Comparison of ENCODE assay signal across 21 cellular contexts in genomic region chr15:70411464-70411863, GRCh38.
DNase-seq lines count a peak whose midpoint lies in the region; ATAC-seq and TF ChIP-seq lines count a peak whose summit lies in the region.
"Had no signal": no experiment of that assay in that cellular context is flagged by ENCODE, and none has a peak within 500 bp of the region (broad histone marks: within the 10 kb centered on the region; RNA-seq: fewer than 3 reads in every experiment).

No MANE protein-coding gene starts in this region.

- ATAC-seq in Panc1: no peak
- ATAC-seq in mucosa of descending colon: peak; percentile 12
- ATAC-seq in effector memory CD8-positive, alpha-beta T cell (replicated peaks): no peak

- H3K4me3 ChIP-seq in Panc1 (ENCODE audit: low read depth in 2 of 2, low read length in 2 of 2) (no peak overlapping the region), mucosa of descending colon (no peak overlapping the region), coronary artery (no peak overlapping the region)
- H3K4me3 ChIP-seq: Peyer's patch, SJCRH30 had no signal

- no peak overlapping the region for H3K27ac Mint-ChIP-seq in effector memory CD8-positive, alpha-beta T cell
- H3K27ac Mint-ChIP-seq: CD4-positive, CD25-positive, alpha-beta regulatory T cell; IgD-negative memory B cell had no signal

- no peak for DNase-seq in Panc1 (ENCODE audit: low read depth, low spot score)
- DNase-seq in kidney glomerular epithelial cell (lab: John Stamatoyannopoulos, UW): peak; percentile 16
- DNase-seq in mucosa of descending colon: no peak
- no peak for DNase-seq in coronary artery (ENCODE audit: low spot score)
- no peak for DNase-seq in SHP77 (lab: John Stamatoyannopoulos, UW)
- no peak for DNase-seq in effector memory CD8-positive, alpha-beta T cell
- DNase-seq in MV-4-11 (lab: John Stamatoyannopoulos, UW): no peak
- DNase-seq: Caco-2; CD4-positive, CD25-positive, alpha-beta regulatory T cell; DMS153; GDM1; NCI-H1105 treated with DMSO at 0.1 percent for 48 hours; NCI-H1694; NCI-H2081; NCI-H2171; NCI-H345; NCI-H524 treated with DMSO at 0.1 percent for 48 hours; NCI-H82; Peyer's patch; SJCRH30 had no signal

- peaks cover 16% of the 10 kb centered on the region for H3K4me1 ChIP-seq in Panc1 (ENCODE audit: control insufficient read depth, insufficient read depth, low read length)
- H3K4me1 ChIP-seq in mucosa of descending colon (ENCODE audit: low read depth): peaks cover 4% of the 10 kb centered on the region

- in situ Hi-C loops in Panc1 (cut with HindIII; ENCODE audit: low pct_unique_long_range_greater_than_20kb, low sequenced_read_pairs): no loop called here

- 0 out of 2 replicates have a peak, but pooled peaks cover 6% of the 10 kb centered on the region for H3K9me3 ChIP-seq in Panc1 (ENCODE audit: control insufficient read depth, insufficient read depth, low read depth, low read length)
- H3K9me3 ChIP-seq in mucosa of descending colon: no peaks in the 10 kb centered on the region
- H3K9me3 ChIP-seq: SJCRH30 had no signal

- H3K36me3 ChIP-seq in Panc1 (ENCODE audit: control insufficient read depth, insufficient read depth, low read length) (no peaks in the 10 kb centered on the region), mucosa of descending colon (ENCODE audit: low read depth) (no peaks in the 10 kb centered on the region)
- H3K36me3 ChIP-seq: Peyer's patch, SJCRH30 had no signal

- peaks cover 14 to 34% of the 10 kb centered on the region in 2 donors for H3K27me3 Mint-ChIP-seq in effector memory CD8-positive, alpha-beta T cell

- H3K4me1 Mint-ChIP-seq in effector memory CD8-positive, alpha-beta T cell (ENCODE audit: low read depth in 2 of 2): peaks cover 0 to 2% of the 10 kb centered on the region in 2 donors
- H3K4me1 Mint-ChIP-seq: CD4-positive, CD25-positive, alpha-beta regulatory T cell had no signal

- POLR2A ChIA-PET in Panc1 (lab: Charles Lee): no interaction called here

- H3K9me3 Mint-ChIP-seq in effector memory CD8-positive, alpha-beta T cell: no peaks in the 10 kb centered on the region

- CTCF ChIA-PET in Panc1 (lab: Charles Lee): no interaction called here

- no peak overlapping the region for H3K4me3 Mint-ChIP-seq in effector memory CD8-positive, alpha-beta T cell
- H3K4me3 Mint-ChIP-seq: CD4-positive, CD25-positive, alpha-beta regulatory T cell; IgD-negative memory B cell had no signal

- H3K36me3 Mint-ChIP-seq in effector memory CD8-positive, alpha-beta T cell (ENCODE audit: insufficient read depth): no peaks in the 10 kb centered on the region
- H3K36me3 Mint-ChIP-seq: CD4-positive, CD25-positive, alpha-beta regulatory T cell; IgD-negative memory B cell had no signal

- intact Hi-C loops in Panc1 (cut with micrococcal nuclease; ENCODE audit: unreplicated experiment) (no loop called here), mucosa of descending colon (cut with DNase I, micrococcal nuclease) (no loop called here)

- BruUV-seq in Panc1 (replicated peaks; lab: Mats Ljungman, UMichigan): no TSS peak

- no peak for TF ChIP-seq CTCF in Panc1 (IDR thresholded peaks at IDR 0.05)
- TF ChIP-seq CTCF in mucosa of descending colon (IDR thresholded peaks at IDR 0.05): no peak
- TF ChIP-seq CTCF in coronary artery (IDR thresholded peaks at IDR 0.05): no peak

- no peaks in the 10 kb centered on the region for H3K27me3 ChIP-seq in Panc1 (ENCODE audit: control insufficient read depth, insufficient read depth, low read length)
- H3K27me3 ChIP-seq: Peyer's patch, SJCRH30 had no signal

- peak overlapping the region; percentile 18; the same call in 1 of the 2 replicates for H3K27ac ChIP-seq in Panc1 (ENCODE audit: low read length)
- no peak overlapping the region for H3K27ac ChIP-seq in coronary artery
- H3K27ac ChIP-seq: Peyer's patch, SJCRH30 had no signal
